Comparison of ENCODE assay signal across 8 cellular contexts in genomic region chr18:79988079-79988924, GRCh38. TPM values are rescaled to one million over a fixed set of nuclear protein-coding genes. Genes with fewer than 3 reads are reported as not detected.
DNase-seq lines count a peak whose midpoint lies in the region; ATAC-seq and TF ChIP-seq lines count a peak whose summit lies in the region.

Gene TXNL4A, minus strand, starts transcription at chr18:79988563. Its CDS starts 171 bp downstream, at chr18:79988392.

- H2BK5ac ChIP-seq in neuronal stem cell (ENCODE audit: low read length): no peak within 1 kb of the TSS

- H3K36me3 ChIP-seq in SJCRH30: no peaks in the 10 kb centered on the region; the same call in 1 of the 2 replicates
- H3K36me3 ChIP-seq in neuronal stem cell (replicated peaks in 1 of 2; ENCODE audit: control insufficient read depth in 2 of 2, insufficient read depth in 2 of 2, low read length in 2 of 2): peaks cover 8 to 34% of the 10 kb centered on the region in 2 donors

- H3K18ac ChIP-seq in neuronal stem cell (ENCODE audit: low read length): peak within 1 kb of the TSS; percentile 99

- peak within 1 kb of the TSS; percentile 75 for H3K4me2 ChIP-seq in neuronal stem cell (ENCODE audit: insufficient read depth, low read length, poor library complexity, severe bottlenecking)

- peak within 1 kb of the TSS; percentile 98 for H3K9ac ChIP-seq in neuronal stem cell (ENCODE audit: low read depth, low read length, poor library complexity)

- H2BK12ac ChIP-seq in neuronal stem cell (ENCODE audit: low read length): peak within 1 kb of the TSS; percentile 68

- no peak within 1 kb of the TSS for H2BK15ac ChIP-seq in neuronal stem cell (ENCODE audit: low read length)

- H3K9me3 ChIP-seq in SJCRH30 (replicated peaks) (no peaks in the 10 kb centered on the region), neuronal stem cell (replicated peaks in 1 of 2; ENCODE audit: control insufficient read depth in 2 of 2, insufficient read depth in 1 of 2, low read depth in 1 of 2, low read length in 2 of 2) (no peaks in the 10 kb centered on the region)

- peak within 1 kb of the TSS; percentile 96 for H2AFZ ChIP-seq in neuronal stem cell (ENCODE audit: low read length)

- WGBS in neuronal stem cell (ENCODE audit: extremely low coverage in 2 of 2, insufficient read length in 2 of 2, insufficient replicate concordance in 1 of 2), 2 donors: no CpG with 5 or more reads among the region's 112 CpGs

- H3K27me3 ChIP-seq in SJCRH30 (no peaks in the 10 kb centered on the region), foreskin keratinocyte (no peaks in the 10 kb centered on the region), neuronal stem cell (ENCODE audit: control insufficient read depth in 3 of 3, insufficient read depth in 3 of 3, low read depth in 1 of 3, low read length in 3 of 3) (no peaks in the 10 kb centered on the region)

- no peak within 1 kb of the TSS for H4K91ac ChIP-seq in neuronal stem cell (ENCODE audit: low read depth, low read length, poor library complexity)

- peak within 1 kb of the TSS; percentile 89 for H2AK5ac ChIP-seq in neuronal stem cell (ENCODE audit: low read depth, low read length)

- peak; percentile 87 for DNase-seq in GDM1 (lab: John Stamatoyannopoulos, UW)
- peak; percentile 87 for DNase-seq in H4 (ENCODE audit: low spot score)
- DNase-seq in LNCaP clone FGC (ENCODE audit: low read depth): peak; percentile 65
- peak; percentile 69 to 76 for DNase-seq in SJCRH30
- peak; percentile 72 for DNase-seq in activated gamma-delta T cell treated with anti-CD3 and anti-CD28 coated beads, Interleukin-2, amount 50 U/mL, for 16 hours (ENCODE audit: low read depth)
- DNase-seq in foreskin keratinocyte: peak in 1 of 2 donors; percentile 64
- DNase-seq in neuronal stem cell (ENCODE audit: low spot score): peak; percentile 70

- peaks cover 7% of the 10 kb centered on the region for H3K79me1 ChIP-seq in neuronal stem cell (ENCODE audit: low read depth, low read length)

- peak; percentile 56 for TF ChIP-seq CTCF in LNCaP clone FGC (IDR thresholded peaks at IDR 0.05; ENCODE audit: control insufficient read depth, extremely low read depth, insufficient read depth)
- peak; percentile 36 for TF ChIP-seq CTCF in foreskin keratinocyte (conservative IDR thresholded peaks at IDR 0.05)
- no peak for TF ChIP-seq CTCF in subcutaneous adipose tissue (IDR thresholded peaks at IDR 0.05; ENCODE audit: low read depth)

- peak within 1 kb of the TSS; percentile 86 for H4K8ac ChIP-seq in neuronal stem cell (ENCODE audit: low read depth, low read length)

- peak within 1 kb of the TSS; percentile 79 for H3K4ac ChIP-seq in neuronal stem cell (ENCODE audit: low read length)

- peak; percentile 93 for ATAC-seq in foreskin keratinocyte

- peak within 1 kb of the TSS; percentile 72 for H3K4me3 ChIP-seq in LNCaP clone FGC (ENCODE audit: low read depth, low read length)
- H3K4me3 ChIP-seq in SJCRH30: peak within 1 kb of the TSS; percentile 79
- H3K4me3 ChIP-seq in neuronal stem cell (ENCODE audit: low read length in 2 of 2): peak within 1 kb of the TSS; percentile 98

- H3K14ac ChIP-seq in neuronal stem cell (ENCODE audit: low read length): peak within 1 kb of the TSS; percentile 91

- H3K27ac ChIP-seq in SJCRH30 (peak within 1 kb of the TSS; percentile 90), foreskin keratinocyte (peak within 1 kb of the TSS; percentile 83), neuronal stem cell (replicated peaks; ENCODE audit: low read length) (peak within 1 kb of the TSS; percentile 70)

- H3K23ac ChIP-seq in neuronal stem cell (ENCODE audit: low read depth, low read length, poor library complexity): peak within 1 kb of the TSS; percentile 99

- H2BK120ac ChIP-seq in neuronal stem cell (ENCODE audit: low read depth, low read length): peak within 1 kb of the TSS; percentile 92

- no peaks in the 10 kb centered on the region for H3K4me1 ChIP-seq in SJCRH30
- peaks cover 3% of the 10 kb centered on the region for H3K4me1 ChIP-seq in foreskin keratinocyte
- H3K4me1 ChIP-seq in neuronal stem cell (ENCODE audit: control insufficient read depth in 2 of 2, insufficient read depth in 1 of 2, low read depth in 1 of 2, low read length in 2 of 2): peaks cover 3 to 10% of the 10 kb centered on the region in 2 donors

RNA-seq across cellular contexts. Expression of gene TXNL4A, which starts in this region (rescaled TPM):
- 144 and 146 TPM in 2 replicates for total RNA-seq in H4 (2014; rRNA removed; shearing (Covaris generic))
- total RNA-seq in SJCRH30 (2014; rRNA removed; shearing (Covaris generic)): 59.4 and 60.7 TPM in 2 replicates
- total RNA-seq in foreskin keratinocyte: 124 and 135 TPM in 2 replicates
- 187 and 200 TPM in 2 replicates for polyA plus RNA-seq in foreskin keratinocyte
- polyA plus RNA-seq in neuronal stem cell (2013, experiment 1 of 2): 113 TPM
- polyA plus RNA-seq in neuronal stem cell (2013, experiment 2 of 2): 115 TPM
- 10 to 100 TPM; 22.9 to 53.3 (median 28.1) TPM for total RNA-seq in subcutaneous adipose tissue
